Comparison of ENCODE assay signal across 1 cellular context in genomic region chr10:129951251-129951808, GRCh38.
TF ChIP-seq lines count a peak whose summit lies in the region.

No MANE protein-coding gene starts in this region.

TF ChIP-seq in H1, 55 proteins besides CTCF, POLR2A, EP300 and RAD21:
- TF ChIP-seq EGR1 (IDR thresholded peaks at IDR 0.05; ENCODE audit: borderline replicate concordance, low read depth, low read length) (no peak), TBP (IDR thresholded peaks at IDR 0.05; ENCODE audit: low read depth, low read length) (no peak), RNF2 (IDR thresholded peaks at IDR 0.05; ENCODE audit: borderline replicate concordance, low read depth, low read length, missing control alignments, poor library complexity, severe bottlenecking) (no peak), GABPA (IDR thresholded peaks at IDR 0.05; ENCODE audit: borderline replicate concordance, insufficient read depth, low read length) (no peak), KDM5A (IDR thresholded peaks at IDR 0.05; ENCODE audit: low read length) (no peak), ATF2 (IDR thresholded peaks at IDR 0.05; ENCODE audit: low read length) (no peak), BRCA1 (IDR thresholded peaks at IDR 0.05; ENCODE audit: low read depth, low read length) (no peak), SIN3A (conservative IDR thresholded peaks at IDR 0.05 in 1 of 2, IDR thresholded peaks at IDR 0.05 in 1 of 2; ENCODE audit: low read depth in 1 of 2, low read length in 2 of 2) (no peak), CBX5 (IDR thresholded peaks at IDR 0.05; ENCODE audit: low read depth, low read length) (no peak), HDAC6 (IDR thresholded peaks at IDR 0.05; ENCODE audit: low read depth, low read length) (no peak), RXRA (IDR thresholded peaks at IDR 0.05; ENCODE audit: insufficient read depth, low read depth, low read length) (no peak)
- TF ChIP-seq, protein P1, sequence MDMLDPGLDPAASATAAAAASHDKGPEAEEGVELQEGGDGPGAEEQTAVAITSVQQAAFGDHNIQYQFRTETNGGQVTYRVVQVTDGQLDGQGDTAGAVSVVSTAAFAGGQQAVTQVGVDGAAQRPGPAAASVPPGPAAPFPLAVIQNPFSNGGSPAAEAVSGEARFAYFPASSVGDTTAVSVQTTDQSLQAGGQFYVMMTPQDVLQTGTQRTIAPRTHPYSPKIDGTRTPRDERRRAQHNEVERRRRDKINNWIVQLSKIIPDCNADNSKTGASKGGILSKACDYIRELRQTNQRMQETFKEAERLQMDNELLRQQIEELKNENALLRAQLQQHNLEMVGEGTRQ (IDR thresholded peaks at IDR 0.05; ENCODE audit: low read length), result no peak
